ENCODE assay signal across 10 cellular contexts in genomic region chr19:18502633-18503294, GRCh38. TPM values are rescaled to one million over a fixed set of nuclear protein-coding genes. Genes with fewer than 3 reads are reported as not detected.
A peak's percentile ranks its signal among the peaks of the same experiment; 100 is the strongest.
DNase-seq lines count a peak whose midpoint lies in the region; ATAC-seq and TF ChIP-seq lines count a peak whose summit lies in the region.
"Had no signal": no experiment of that assay in that cellular context is flagged by ENCODE, and none has a peak within 500 bp of the region (broad histone marks: within the 10 kb centered on the region; RNA-seq: fewer than 3 reads in every experiment).

No MANE protein-coding gene starts in this region.

- H3K27ac ChIP-seq in suprapubic skin: peak overlapping the region; percentile 63

- no peaks in the 10 kb centered on the region for H3K27me3 Mint-ChIP-seq in activated CD8-positive, alpha-beta memory T cell treated with anti-CD3 and anti-CD28 coated beads, Interleukin-2, amount 10 ng/mL, durations not matched to agents 7 days and 5 days
- H3K27me3 Mint-ChIP-seq in activated CD8-positive, alpha-beta T cell treated with anti-CD3 and anti-CD28 coated beads for 36 hours: no peaks in the 10 kb centered on the region
- H3K27me3 Mint-ChIP-seq in immature natural killer cell (ENCODE audit: low read depth in 3 of 3): peaks cover 2 to 37% (median 10%) of the 10 kb centered on the region in 3 donors

- 39% methylated on average over 12 of the region's 18 CpGs for WGBS in suprapubic skin

- intact Hi-C loops in activated CD8-positive, alpha-beta T cell treated with anti-CD3 and anti-CD28 coated beads for 36 hours (cut with micrococcal nuclease): no loop called here

- peaks cover 1% of the 10 kb centered on the region for H3K36me3 Mint-ChIP-seq in activated CD8-positive, alpha-beta memory T cell treated with anti-CD3 and anti-CD28 coated beads, Interleukin-2, amount 10 ng/mL, durations not matched to agents 7 days and 5 days
- no peaks in the 10 kb centered on the region for H3K36me3 Mint-ChIP-seq in activated CD8-positive, alpha-beta T cell treated with anti-CD3 and anti-CD28 coated beads for 36 hours (ENCODE audit: low read depth)
- no peaks in the 10 kb centered on the region for H3K36me3 Mint-ChIP-seq in immature natural killer cell

- CTCF ChIA-PET in activated CD8-positive, alpha-beta memory T cell treated with anti-CD3 and anti-CD28 coated beads, Interleukin-2, amount 10 ng/mL, durations not matched to agents 7 days and 5 days (lab: Charles Lee): interaction anchor here (1.2 to 12.5 kb wide), 3 partner anchors 14 to 32 kb away, joined by 3 to 145 read pairs (median 7); partner anchors contain the start of gene ELL
- CTCF ChIA-PET in activated CD8-positive, alpha-beta T cell treated with anti-CD3 and anti-CD28 coated beads for 36 hours (lab: Charles Lee): interaction anchor here (0.9 to 11.8 kb wide), 5 partner anchors 11 to 85 kb away, joined by 3 to 97 read pairs (median 7); partner anchors contain the start of gene ELL

- no peaks in the 10 kb centered on the region for H3K9me3 ChIP-seq in suprapubic skin
- H3K9me3 ChIP-seq: BE2C had no signal

- POLR2A ChIA-PET in activated CD8-positive, alpha-beta T cell treated with anti-CD3 and anti-CD28 coated beads for 36 hours (lab: Charles Lee): interaction anchor here (0.9 to 1.6 kb wide), 3 partner anchors 13 to 19 kb away, joined by 3 to 7 read pairs (median 4); partner anchors contain the start of gene ELL

- peaks cover 93% of the 10 kb centered on the region for H3K4me1 ChIP-seq in suprapubic skin

- H3K4me1 Mint-ChIP-seq in activated CD8-positive, alpha-beta memory T cell treated with anti-CD3 and anti-CD28 coated beads, Interleukin-2, amount 10 ng/mL, durations not matched to agents 7 days and 5 days: peaks cover 96% of the 10 kb centered on the region
- H3K4me1 Mint-ChIP-seq in activated CD8-positive, alpha-beta T cell treated with anti-CD3 and anti-CD28 coated beads for 36 hours (ENCODE audit: low read depth): peaks cover 89% of the 10 kb centered on the region
- H3K4me1 Mint-ChIP-seq in immature natural killer cell: peaks cover 98 to 99% of the 10 kb centered on the region in 2 donors

- TF ChIP-seq EP300 in suprapubic skin (IDR thresholded peaks at IDR 0.05): no peak

- no peaks in the 10 kb centered on the region for H3K27me3 ChIP-seq in suprapubic skin
- H3K27me3 ChIP-seq: BE2C had no signal

- TF ChIP-seq CTCF in activated CD8-positive, alpha-beta T cell treated with anti-CD3 and anti-CD28 coated beads for 36 hours (IDR thresholded peaks at IDR 0.05): no peak
- TF ChIP-seq CTCF in suprapubic skin (IDR thresholded peaks at IDR 0.05): no peak

- ATAC-seq in activated CD8-positive, alpha-beta memory T cell treated with anti-CD3 and anti-CD28 coated beads, Interleukin-2, amount 10 ng/mL, durations not matched to agents 7 days and 5 days: no peak
- ATAC-seq in activated CD8-positive, alpha-beta T cell treated with anti-CD3 and anti-CD28 coated beads for 36 hours: no peak
- ATAC-seq in GM18517 (IDR thresholded peaks at IDR 0.05; ENCODE audit: unreplicated experiment) (no peak), GM21390 (IDR thresholded peaks at IDR 0.05; ENCODE audit: unreplicated experiment) (no peak)

- H3K4me3 ChIP-seq in suprapubic skin: no peak overlapping the region

- no peak overlapping the region for H3K4me3 Mint-ChIP-seq in activated CD8-positive, alpha-beta memory T cell treated with anti-CD3 and anti-CD28 coated beads, Interleukin-2, amount 10 ng/mL, durations not matched to agents 7 days and 5 days
- no peak overlapping the region for H3K4me3 Mint-ChIP-seq in activated CD8-positive, alpha-beta T cell treated with anti-CD3 and anti-CD28 coated beads for 36 hours
- H3K4me3 Mint-ChIP-seq in immature natural killer cell: peak overlapping the region in 3 of 5 donors; percentile 34 to 49 (median 47)

- H3K27ac Mint-ChIP-seq in activated CD8-positive, alpha-beta memory T cell treated with anti-CD3 and anti-CD28 coated beads, Interleukin-2, amount 10 ng/mL, durations not matched to agents 7 days and 5 days: peak overlapping the region; percentile 61
- H3K27ac Mint-ChIP-seq in activated CD8-positive, alpha-beta T cell treated with anti-CD3 and anti-CD28 coated beads for 36 hours: peak overlapping the region; percentile 63
- H3K27ac Mint-ChIP-seq in immature natural killer cell: peak overlapping the region; percentile 34 to 95 (median 68)

- TF ChIP-seq POLR2A in suprapubic skin (IDR thresholded peaks at IDR 0.05): no peak

- DNase-seq in activated CD8-positive, alpha-beta memory T cell treated with anti-CD3 and anti-CD28 coated beads, Interleukin-2, amount 10 ng/mL, durations not matched to agents 7 days and 5 days: no peak
- no peak for DNase-seq in activated CD8-positive, alpha-beta memory T cell treated with anti-CD3 and anti-CD28 coated beads for 24 hours
- DNase-seq in activated CD8-positive, alpha-beta T cell treated with anti-CD3 and anti-CD28 coated beads for 36 hours: no peak
- DNase-seq in immature natural killer cell: no peak
- peak in 1 of 2 donors; percentile 65 for DNase-seq in suprapubic skin (ENCODE audit: low spot score in 2 of 2)
- DNase-seq in NK-92 (lab: John Stamatoyannopoulos, UW; ENCODE audit: unreplicated experiment): no peak
- DNase-seq: BE2C; stimulated activated CD4-positive, alpha-beta T cell treated with anti-CD3 and anti-CD28 coated beads, Interleukin-12 subunit alpha, Interleukin-12 subunit beta, amount 100 ng/mL, for 4 hours had no signal

- H3K36me3 ChIP-seq in suprapubic skin: no peaks in the 10 kb centered on the region
- H3K36me3 ChIP-seq: BE2C had no signal

- H3K9me3 Mint-ChIP-seq in activated CD8-positive, alpha-beta memory T cell treated with anti-CD3 and anti-CD28 coated beads, Interleukin-2, amount 10 ng/mL, durations not matched to agents 7 days and 5 days (ENCODE audit: low read depth): no peaks in the 10 kb centered on the region
- H3K9me3 Mint-ChIP-seq in activated CD8-positive, alpha-beta T cell treated with anti-CD3 and anti-CD28 coated beads for 36 hours: no peaks in the 10 kb centered on the region
- H3K9me3 Mint-ChIP-seq in immature natural killer cell: no peaks in the 10 kb centered on the region

RNA-seq across cellular contexts. Expression of gene ELL, which starts 19.1 kb away (rescaled TPM):
- 10 to 100 TPM; 22.9 to 33.7 TPM for total RNA-seq in activated CD8-positive, alpha-beta memory T cell treated with anti-CD3 and anti-CD28 coated beads, Interleukin-2, amount 10 ng/mL, durations not matched to agents 7 days and 5 days
- 10 to 100 TPM; 20.1 to 21.9 TPM for total RNA-seq in activated CD8-positive, alpha-beta T cell treated with anti-CD3 and anti-CD28 coated beads for 36 hours
- 10 to 100 TPM in 2 of 3 donors, 1 to 10 TPM in 1; 9.1 to 21.1 (median 11.1) TPM for polyA plus RNA-seq in immature natural killer cell
- total RNA-seq in suprapubic skin: 10 to 100 TPM; 27.0 to 59.5 (median 36.9) TPM

RNA-seq across cellular contexts. Expression of gene FKBP8, which starts 40.6 kb away (rescaled TPM):
- total RNA-seq in activated CD8-positive, alpha-beta memory T cell treated with anti-CD3 and anti-CD28 coated beads, Interleukin-2, amount 10 ng/mL, durations not matched to agents 7 days and 5 days: 100 to 1,000 TPM; 220 to 286 TPM
- 100 to 1,000 TPM; 216 to 220 TPM for total RNA-seq in activated CD8-positive, alpha-beta T cell treated with anti-CD3 and anti-CD28 coated beads for 36 hours
- polyA plus RNA-seq in immature natural killer cell: 100 to 1,000 TPM in 1 of 3 donors, 10 to 100 TPM in 2; 85.7 to 137 (median 94.5) TPM
- 100 to 1,000 TPM; 194 to 217 (median 203) TPM for total RNA-seq in suprapubic skin

RNA-seq across cellular contexts. Expression of gene KXD1, which starts 54.9 kb away (rescaled TPM):
- total RNA-seq in activated CD8-positive, alpha-beta memory T cell treated with anti-CD3 and anti-CD28 coated beads, Interleukin-2, amount 10 ng/mL, durations not matched to agents 7 days and 5 days: 100 to 1,000 TPM; 106 to 113 TPM
- total RNA-seq in activated CD8-positive, alpha-beta T cell treated with anti-CD3 and anti-CD28 coated beads for 36 hours: 100 to 1,000 TPM; 137 to 142 TPM
- 100 to 1,000 TPM in 1 of 3 donors, 10 to 100 TPM in 2; 85.9 to 134 (median 93.0) TPM for polyA plus RNA-seq in immature natural killer cell
- total RNA-seq in suprapubic skin: 100 to 1,000 TPM in 1 of 4 donors, 10 to 100 TPM in 3; 72.4 to 107 (median 89.4) TPM

Comparison
In these comparisons a context has a peak if more than half of its experiments do, and no peak if none do; other contexts are left out.
1. H3K4me3 Mint-ChIP-seq: peak in immature natural killer cell (3 of 5); none in activated CD8-positive, alpha-beta memory T cell treated with anti-CD3 and anti-CD28 coated beads, Interleukin-2, amount 10 ng/mL, durations not matched to agents 7 days and 5 days (single experiment) and activated CD8-positive, alpha-beta T cell treated with anti-CD3 and anti-CD28 coated beads for 36 hours (single experiment).
2. Peak in every context shown above with its lines, with median percentiles within 50 percentile points of each other: H3K27ac Mint-ChIP-seq.